1 cellular context compared by ENCODE assay signal in the genomic region with DNA sequence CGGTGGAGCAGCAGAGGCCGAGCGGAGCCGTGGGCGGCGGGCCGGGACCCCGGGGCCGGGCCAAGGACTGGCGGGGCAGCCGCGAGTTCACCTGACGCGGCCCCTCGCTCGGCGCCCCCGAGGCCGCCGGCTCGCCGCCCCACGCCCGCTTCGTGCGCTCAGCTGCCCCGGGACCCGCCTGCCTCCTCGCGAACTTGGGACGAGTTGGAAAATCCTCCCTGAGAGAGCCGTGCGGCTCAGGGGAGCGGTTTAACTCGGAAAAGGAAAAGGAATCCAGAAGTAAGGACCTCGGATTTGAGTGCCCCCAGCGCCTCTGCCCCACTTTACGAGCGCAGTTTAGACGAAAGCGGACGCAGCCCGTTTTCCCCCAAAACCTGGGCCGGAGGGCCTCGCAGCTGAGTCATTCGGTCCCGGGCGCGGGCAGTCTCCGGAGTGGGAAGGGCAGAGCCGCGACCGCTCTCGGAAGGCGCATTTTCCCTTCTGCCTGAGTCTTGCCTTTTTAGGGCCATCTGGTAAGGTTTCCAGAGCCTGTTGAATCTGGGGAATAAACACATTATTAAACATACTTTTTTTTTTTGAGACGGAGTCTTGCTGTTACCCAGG.
TF ChIP-seq lines count a peak whose summit lies in the region.

No MANE protein-coding gene starts in this region.

TF ChIP-seq in GM12878, 131 proteins besides CTCF, POLR2A, EP300 and RAD21 (continued from another document):
- TF ChIP-seq, protein P1, sequence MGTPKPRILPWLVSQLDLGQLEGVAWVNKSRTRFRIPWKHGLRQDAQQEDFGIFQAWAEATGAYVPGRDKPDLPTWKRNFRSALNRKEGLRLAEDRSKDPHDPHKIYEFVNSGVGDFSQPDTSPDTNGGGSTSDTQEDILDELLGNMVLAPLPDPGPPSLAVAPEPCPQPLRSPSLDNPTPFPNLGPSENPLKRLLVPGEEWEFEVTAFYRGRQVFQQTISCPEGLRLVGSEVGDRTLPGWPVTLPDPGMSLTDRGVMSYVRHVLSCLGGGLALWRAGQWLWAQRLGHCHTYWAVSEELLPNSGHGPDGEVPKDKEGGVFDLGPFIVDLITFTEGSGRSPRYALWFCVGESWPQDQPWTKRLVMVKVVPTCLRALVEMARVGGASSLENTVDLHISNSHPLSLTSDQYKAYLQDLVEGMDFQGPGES (IDR thresholded peaks at IDR 0.05) = no peak
- TF ChIP-seq HDGF (IDR thresholded peaks at IDR 0.05) (no peak), TBL1XR1 (IDR thresholded peaks at IDR 0.05; ENCODE audit: low read depth, low read length) (no peak), CEBPB (IDR thresholded peaks at IDR 0.05; ENCODE audit: borderline replicate concordance in 1 of 2, low read depth in 2 of 2, low read length in 2 of 2) (no peak), ZNF622 (IDR thresholded peaks at IDR 0.05) (no peak), EED (IDR thresholded peaks at IDR 0.05; ENCODE audit: low read depth) (no peak), IRF4 (IDR thresholded peaks at IDR 0.05; ENCODE audit: low read depth, low read length) (no peak), ZNF207 (IDR thresholded peaks at IDR 0.05; ENCODE audit: borderline replicate concordance) (0 out of 2 replicates have a peak, but pooled peaks have one; percentile 24), ZBED1 (IDR thresholded peaks at IDR 0.05; ENCODE audit: borderline replicate concordance) (no peak), IKZF1 (conservative IDR thresholded peaks at IDR 0.05) (peak; percentile 58), PAX5 (IDR thresholded peaks at IDR 0.05; ENCODE audit: borderline replicate concordance, low read depth, low read length) (no peak), SIN3A (IDR thresholded peaks at IDR 0.05; ENCODE audit: low read depth, low read length) (0 out of 2 replicates have a peak, but pooled peaks have one; percentile 36), YY1 (IDR thresholded peaks at IDR 0.05; ENCODE audit: low read depth, low read length) (no peak), SIX5 (IDR thresholded peaks at IDR 0.05; ENCODE audit: low read depth, low read length, severe bottlenecking) (no peak), TCF12 (IDR thresholded peaks at IDR 0.05; ENCODE audit: low read depth, low read length) (no peak), RUNX3 (IDR thresholded peaks at IDR 0.05; ENCODE audit: low read length) (no peak), EZH2 (IDR thresholded peaks at IDR 0.05; ENCODE audit: borderline replicate concordance, control insufficient read depth, low read depth, low read length) (no peak), ZNF217 (IDR thresholded peaks at IDR 0.05) (0 out of 2 replicates have a peak, but pooled peaks have one; percentile 50), LARP7 (IDR thresholded peaks at IDR 0.05) (peak; percentile 94), JUND (IDR thresholded peaks at IDR 0.05; ENCODE audit: low read depth, low read length) (0 out of 2 replicates have a peak, but pooled peaks have one; percentile 34), TAF1 (IDR thresholded peaks at IDR 0.05; ENCODE audit: borderline replicate concordance, low read depth, low read length) (no peak), SMAD5 (IDR thresholded peaks at IDR 0.05; ENCODE audit: low read depth) (0 out of 2 replicates have a peak, but pooled peaks have one; percentile 8), POLR2AphosphoS5 (IDR thresholded peaks at IDR 0.05; ENCODE audit: low read length) (no peak; the same call in 1 of the 2 replicates), ETV6 (conservative IDR thresholded peaks at IDR 0.05 in 1 of 2, IDR thresholded peaks at IDR 0.05 in 1 of 2; ENCODE audit: borderline replicate concordance in 1 of 2, low read depth in 1 of 2) (no peak)
- TF ChIP-seq, protein P2, sequence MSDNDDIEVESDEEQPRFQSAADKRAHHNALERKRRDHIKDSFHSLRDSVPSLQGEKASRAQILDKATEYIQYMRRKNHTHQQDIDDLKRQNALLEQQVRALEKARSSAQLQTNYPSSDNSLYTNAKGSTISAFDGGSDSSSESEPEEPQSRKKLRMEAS (IDR thresholded peaks at IDR 0.05; ENCODE audit: low read depth, low read length) = no peak
- TF ChIP-seq, protein P3, sequence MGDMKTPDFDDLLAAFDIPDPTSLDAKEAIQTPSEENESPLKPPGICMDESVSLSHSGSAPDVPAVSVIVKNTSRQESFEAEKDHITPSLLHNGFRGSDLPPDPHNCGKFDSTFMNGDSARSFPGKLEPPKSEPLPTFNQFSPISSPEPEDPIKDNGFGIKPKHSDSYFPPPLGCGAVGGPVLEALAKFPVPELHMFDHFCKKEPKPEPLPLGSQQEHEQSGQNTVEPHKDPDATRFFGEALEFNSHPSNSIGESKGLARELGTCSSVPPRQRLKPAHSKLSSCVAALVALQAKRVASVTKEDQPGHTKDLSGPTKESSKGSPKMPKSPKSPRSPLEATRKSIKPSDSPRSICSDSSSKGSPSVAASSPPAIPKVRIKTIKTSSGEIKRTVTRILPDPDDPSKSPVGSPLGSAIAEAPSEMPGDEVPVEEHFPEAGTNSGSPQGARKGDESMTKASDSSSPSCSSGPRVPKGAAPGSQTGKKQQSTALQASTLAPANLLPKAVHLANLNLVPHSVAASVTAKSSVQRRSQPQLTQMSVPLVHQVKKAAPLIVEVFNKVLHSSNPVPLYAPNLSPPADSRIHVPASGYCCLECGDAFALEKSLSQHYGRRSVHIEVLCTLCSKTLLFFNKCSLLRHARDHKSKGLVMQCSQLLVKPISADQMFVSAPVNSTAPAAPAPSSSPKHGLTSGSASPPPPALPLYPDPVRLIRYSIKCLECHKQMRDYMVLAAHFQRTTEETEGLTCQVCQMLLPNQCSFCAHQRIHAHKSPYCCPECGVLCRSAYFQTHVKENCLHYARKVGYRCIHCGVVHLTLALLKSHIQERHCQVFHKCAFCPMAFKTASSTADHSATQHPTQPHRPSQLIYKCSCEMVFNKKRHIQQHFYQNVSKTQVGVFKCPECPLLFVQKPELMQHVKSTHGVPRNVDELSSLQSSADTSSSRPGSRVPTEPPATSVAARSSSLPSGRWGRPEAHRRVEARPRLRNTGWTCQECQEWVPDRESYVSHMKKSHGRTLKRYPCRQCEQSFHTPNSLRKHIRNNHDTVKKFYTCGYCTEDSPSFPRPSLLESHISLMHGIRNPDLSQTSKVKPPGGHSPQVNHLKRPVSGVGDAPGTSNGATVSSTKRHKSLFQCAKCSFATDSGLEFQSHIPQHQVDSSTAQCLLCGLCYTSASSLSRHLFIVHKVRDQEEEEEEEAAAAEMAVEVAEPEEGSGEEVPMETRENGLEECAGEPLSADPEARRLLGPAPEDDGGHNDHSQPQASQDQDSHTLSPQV (IDR thresholded peaks at IDR 0.05) = no peak; the same call in 1 of the 2 replicates
- TF ChIP-seq, protein P4, sequence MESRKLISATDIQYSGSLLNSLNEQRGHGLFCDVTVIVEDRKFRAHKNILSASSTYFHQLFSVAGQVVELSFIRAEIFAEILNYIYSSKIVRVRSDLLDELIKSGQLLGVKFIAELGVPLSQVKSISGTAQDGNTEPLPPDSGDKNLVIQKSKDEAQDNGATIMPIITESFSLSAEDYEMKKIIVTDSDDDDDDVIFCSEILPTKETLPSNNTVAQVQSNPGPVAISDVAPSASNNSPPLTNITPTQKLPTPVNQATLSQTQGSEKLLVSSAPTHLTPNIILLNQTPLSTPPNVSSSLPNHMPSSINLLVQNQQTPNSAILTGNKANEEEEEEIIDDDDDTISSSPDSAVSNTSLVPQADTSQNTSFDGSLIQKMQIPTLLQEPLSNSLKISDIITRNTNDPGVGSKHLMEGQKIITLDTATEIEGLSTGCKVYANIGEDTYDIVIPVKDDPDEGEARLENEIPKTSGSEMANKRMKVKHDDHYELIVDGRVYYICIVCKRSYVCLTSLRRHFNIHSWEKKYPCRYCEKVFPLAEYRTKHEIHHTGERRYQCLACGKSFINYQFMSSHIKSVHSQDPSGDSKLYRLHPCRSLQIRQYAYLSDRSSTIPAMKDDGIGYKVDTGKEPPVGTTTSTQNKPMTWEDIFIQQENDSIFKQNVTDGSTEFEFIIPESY (IDR thresholded peaks at IDR 0.05) = no peak
- TF ChIP-seq, protein P5, sequence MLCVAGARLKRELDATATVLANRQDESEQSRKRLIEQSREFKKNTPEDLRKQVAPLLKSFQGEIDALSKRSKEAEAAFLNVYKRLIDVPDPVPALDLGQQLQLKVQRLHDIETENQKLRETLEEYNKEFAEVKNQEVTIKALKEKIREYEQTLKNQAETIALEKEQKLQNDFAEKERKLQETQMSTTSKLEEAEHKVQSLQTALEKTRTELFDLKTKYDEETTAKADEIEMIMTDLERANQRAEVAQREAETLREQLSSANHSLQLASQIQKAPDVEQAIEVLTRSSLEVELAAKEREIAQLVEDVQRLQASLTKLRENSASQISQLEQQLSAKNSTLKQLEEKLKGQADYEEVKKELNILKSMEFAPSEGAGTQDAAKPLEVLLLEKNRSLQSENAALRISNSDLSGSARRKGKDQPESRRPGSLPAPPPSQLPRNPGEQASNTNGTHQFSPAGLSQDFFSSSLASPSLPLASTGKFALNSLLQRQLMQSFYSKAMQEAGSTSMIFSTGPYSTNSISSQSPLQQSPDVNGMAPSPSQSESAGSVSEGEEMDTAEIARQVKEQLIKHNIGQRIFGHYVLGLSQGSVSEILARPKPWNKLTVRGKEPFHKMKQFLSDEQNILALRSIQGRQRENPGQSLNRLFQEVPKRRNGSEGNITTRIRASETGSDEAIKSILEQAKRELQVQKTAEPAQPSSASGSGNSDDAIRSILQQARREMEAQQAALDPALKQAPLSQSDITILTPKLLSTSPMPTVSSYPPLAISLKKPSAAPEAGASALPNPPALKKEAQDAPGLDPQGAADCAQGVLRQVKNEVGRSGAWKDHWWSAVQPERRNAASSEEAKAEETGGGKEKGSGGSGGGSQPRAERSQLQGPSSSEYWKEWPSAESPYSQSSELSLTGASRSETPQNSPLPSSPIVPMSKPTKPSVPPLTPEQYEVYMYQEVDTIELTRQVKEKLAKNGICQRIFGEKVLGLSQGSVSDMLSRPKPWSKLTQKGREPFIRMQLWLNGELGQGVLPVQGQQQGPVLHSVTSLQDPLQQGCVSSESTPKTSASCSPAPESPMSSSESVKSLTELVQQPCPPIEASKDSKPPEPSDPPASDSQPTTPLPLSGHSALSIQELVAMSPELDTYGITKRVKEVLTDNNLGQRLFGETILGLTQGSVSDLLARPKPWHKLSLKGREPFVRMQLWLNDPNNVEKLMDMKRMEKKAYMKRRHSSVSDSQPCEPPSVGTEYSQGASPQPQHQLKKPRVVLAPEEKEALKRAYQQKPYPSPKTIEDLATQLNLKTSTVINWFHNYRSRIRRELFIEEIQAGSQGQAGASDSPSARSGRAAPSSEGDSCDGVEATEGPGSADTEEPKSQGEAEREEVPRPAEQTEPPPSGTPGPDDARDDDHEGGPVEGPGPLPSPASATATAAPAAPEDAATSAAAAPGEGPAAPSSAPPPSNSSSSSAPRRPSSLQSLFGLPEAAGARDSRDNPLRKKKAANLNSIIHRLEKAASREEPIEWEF (IDR thresholded peaks at IDR 0.05; ENCODE audit: insufficient replicate concordance, low read depth, low read length) = no peak
- TF ChIP-seq, protein P6, sequence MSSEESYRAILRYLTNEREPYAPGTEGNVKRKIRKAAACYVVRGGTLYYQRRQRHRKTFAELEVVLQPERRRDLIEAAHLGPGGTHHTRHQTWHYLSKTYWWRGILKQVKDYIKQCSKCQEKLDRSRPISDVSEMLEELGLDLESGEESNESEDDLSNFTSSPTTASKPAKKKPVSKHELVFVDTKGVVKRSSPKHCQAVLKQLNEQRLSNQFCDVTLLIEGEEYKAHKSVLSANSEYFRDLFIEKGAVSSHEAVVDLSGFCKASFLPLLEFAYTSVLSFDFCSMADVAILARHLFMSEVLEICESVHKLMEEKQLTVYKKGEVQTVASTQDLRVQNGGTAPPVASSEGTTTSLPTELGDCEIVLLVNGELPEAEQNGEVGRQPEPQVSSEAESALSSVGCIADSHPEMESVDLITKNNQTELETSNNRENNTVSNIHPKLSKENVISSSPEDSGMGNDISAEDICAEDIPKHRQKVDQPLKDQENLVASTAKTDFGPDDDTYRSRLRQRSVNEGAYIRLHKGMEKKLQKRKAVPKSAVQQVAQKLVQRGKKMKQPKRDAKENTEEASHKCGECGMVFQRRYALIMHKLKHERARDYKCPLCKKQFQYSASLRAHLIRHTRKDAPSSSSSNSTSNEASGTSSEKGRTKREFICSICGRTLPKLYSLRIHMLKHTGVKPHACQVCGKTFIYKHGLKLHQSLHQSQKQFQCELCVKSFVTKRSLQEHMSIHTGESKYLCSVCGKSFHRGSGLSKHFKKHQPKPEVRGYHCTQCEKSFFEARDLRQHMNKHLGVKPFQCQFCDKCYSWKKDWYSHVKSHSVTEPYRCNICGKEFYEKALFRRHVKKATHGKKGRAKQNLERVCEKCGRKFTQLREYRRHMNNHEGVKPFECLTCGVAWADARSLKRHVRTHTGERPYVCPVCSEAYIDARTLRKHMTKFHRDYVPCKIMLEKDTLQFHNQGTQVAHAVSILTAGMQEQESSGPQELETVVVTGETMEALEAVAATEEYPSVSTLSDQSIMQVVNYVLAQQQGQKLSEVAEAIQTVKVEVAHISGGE (CRISPR knock-in tag; IDR thresholded peaks at IDR 0.05) = no peak
